In genomic region chr1:233721003-233721595, GRCh38 we compare ENCODE assay signal across 12 cellular contexts.
DNase-seq lines count a peak whose midpoint lies in the region; ATAC-seq, FAIRE-seq and TF ChIP-seq lines count a peak whose summit lies in the region.
"Had no signal": no experiment of that assay in that cellular context is flagged by ENCODE, and none has a peak within 500 bp of the region (broad histone marks: within the 10 kb centered on the region; RNA-seq: fewer than 3 reads in every experiment).

No MANE protein-coding gene starts in this region.

- ATAC-seq in A549 (peak in 1 of 2 experiments; percentile 59; a peak in 2 of 6 replicates), GM19035 (IDR thresholded peaks at IDR 0.05; ENCODE audit: unreplicated experiment) (peak; percentile 82)
- ATAC-seq: sciatic nerve had no signal

- no peak for TF ChIP-seq EP300 in A549 (IDR thresholded peaks at IDR 0.05)

- H3K4me1 ChIP-seq in A549: peaks cover 10% of the 10 kb centered on the region; the same call in 2 of the 3 replicates
- H3K4me1 ChIP-seq: BLaER1 had no signal

- H3K27ac ChIP-seq in A549: no peak overlapping the region
- H3K27ac ChIP-seq: BLaER1 had no signal

- H3K9me3 ChIP-seq in A549: no peaks in the 10 kb centered on the region

- TF ChIP-seq RAD21 in A549 (conservative IDR thresholded peaks at IDR 0.05 in 1 of 2, IDR thresholded peaks at IDR 0.05 in 1 of 2): no peak

- 33% methylated on average over 4 of the region's 4 CpGs for WGBS in A549 (ENCODE audit: missing lambda C conversion rate)

- no peak overlapping the region for H3K27ac Mint-ChIP-seq in activated T-helper 1 cell treated with anti-CD3 and anti-CD28 coated beads, Interleukin-12 subunit alpha, Interleukin-12 subunit beta, Interleukin-2, Interleukin-4 antibody, amounts not matched to agents 30 ng/mL and 10 ng/mL and 1 ng/mL, durations not matched to agents 14 hours and 24 hours and 36 hours

- H3K4me3 Mint-ChIP-seq in activated T-helper 1 cell treated with anti-CD3 and anti-CD28 coated beads, Interleukin-12 subunit alpha, Interleukin-12 subunit beta, Interleukin-2, Interleukin-4 antibody, amounts not matched to agents 30 ng/mL and 10 ng/mL and 1 ng/mL, durations not matched to agents 14 hours and 24 hours and 36 hours: no peak overlapping the region

- H3K4me2 ChIP-seq in A549: peak overlapping the region; percentile 27; the same call in 2 of the 3 replicates
- H3K4me2 ChIP-seq: BLaER1 had no signal

- TF ChIP-seq POLR2A in A549 (IDR thresholded peaks at IDR 0.05; ENCODE audit: low read length) (no peak), NB4 (IDR thresholded peaks at IDR 0.05; ENCODE audit: extremely low read depth, insufficient read length) (no peak)

- no peaks in the 10 kb centered on the region for H3K9me3 Mint-ChIP-seq in activated T-helper 1 cell treated with anti-CD3 and anti-CD28 coated beads, Interleukin-12 subunit alpha, Interleukin-12 subunit beta, Interleukin-2, Interleukin-4 antibody, amounts not matched to agents 30 ng/mL and 10 ng/mL and 1 ng/mL, durations not matched to agents 14 hours and 24 hours and 36 hours

- no peaks in the 10 kb centered on the region for H3K36me3 Mint-ChIP-seq in activated T-helper 1 cell treated with anti-CD3 and anti-CD28 coated beads, Interleukin-12 subunit alpha, Interleukin-12 subunit beta, Interleukin-2, Interleukin-4 antibody, amounts not matched to agents 30 ng/mL and 10 ng/mL and 1 ng/mL, durations not matched to agents 14 hours and 24 hours and 36 hours (ENCODE audit: low read depth)

- no peaks in the 10 kb centered on the region for H3K27me3 Mint-ChIP-seq in activated T-helper 1 cell treated with anti-CD3 and anti-CD28 coated beads, Interleukin-12 subunit alpha, Interleukin-12 subunit beta, Interleukin-2, Interleukin-4 antibody, amounts not matched to agents 30 ng/mL and 10 ng/mL and 1 ng/mL, durations not matched to agents 14 hours and 24 hours and 36 hours (ENCODE audit: insufficient read depth)

- intact Hi-C loops in activated T-helper 1 cell treated with anti-CD3 and anti-CD28 coated beads, Interleukin-12 subunit alpha, Interleukin-12 subunit beta, Interleukin-2, Interleukin-4 antibody, amounts not matched to agents 30 ng/mL and 10 ng/mL and 1 ng/mL, durations not matched to agents 14 hours and 24 hours and 36 hours (cut with micrococcal nuclease): no loop called here

- DNase-seq in A549 (ENCODE audit: low read depth in 1 of 2, low spot score in 1 of 2): peak in 1 of 2 experiments; percentile 34
- DNase-seq in NB4 (ENCODE audit: low read depth): peak; percentile 8
- peak; percentile 31 for DNase-seq in epithelial cell of proximal tubule (ENCODE audit: low read depth)
- DNase-seq in SK-N-DZ (ENCODE audit: low spot score): no peak
- DNase-seq in NCI-H446 (lab: John Stamatoyannopoulos, UW): no peak
- DNase-seq in COR-L47 (lab: John Stamatoyannopoulos, UW): no peak
- no peak for DNase-seq in activated T-helper 1 cell treated with anti-CD3 and anti-CD28 coated beads, Interleukin-12 subunit alpha, Interleukin-12 subunit beta, Interleukin-2, Interleukin-4 antibody, amounts not matched to agents 30 ng/mL and 10 ng/mL and 1 ng/mL, durations not matched to agents 14 hours and 24 hours and 36 hours (ENCODE audit: low spot score)
- DNase-seq: activated CD4-positive, alpha-beta T cell treated with anti-CD3 and anti-CD28 coated beads for 1 hour; SHP77 had no signal

- POLR2A ChIA-PET in A549 (lab: Yijun Ruan, JAX): no interaction called here

- CTCF ChIA-PET in A549 (lab: Yijun Ruan, JAX): interaction anchor here (0.9 kb wide), 1 partner anchor 42 kb away, joined by 3 read pairs; no protein-coding TSS in a partner anchor

- no peaks in the 10 kb centered on the region for H3K4me1 Mint-ChIP-seq in activated T-helper 1 cell treated with anti-CD3 and anti-CD28 coated beads, Interleukin-12 subunit alpha, Interleukin-12 subunit beta, Interleukin-2, Interleukin-4 antibody, amounts not matched to agents 30 ng/mL and 10 ng/mL and 1 ng/mL, durations not matched to agents 14 hours and 24 hours and 36 hours (ENCODE audit: low read depth)

- peak; percentile 68 for FAIRE-seq in A549 (lab: Jason Lieb, UNC)

- H3K4me3 ChIP-seq in A549 (no peak overlapping the region), NB4 (ENCODE audit: low read depth, low read length) (no peak overlapping the region), epithelial cell of proximal tubule (ENCODE audit: low read depth, low read length) (no peak overlapping the region)
- H3K4me3 ChIP-seq: BLaER1 had no signal

- TF ChIP-seq CTCF in A549 (IDR thresholded peaks at IDR 0.05) (no peak), NB4 (IDR thresholded peaks at IDR 0.05; ENCODE audit: low read depth, low read length) (no peak), epithelial cell of proximal tubule (conservative IDR thresholded peaks at IDR 0.05; ENCODE audit: low read depth, low read length) (no peak)

TF ChIP-seq in A549, 52 proteins besides CTCF, POLR2A, EP300 and RAD21:
- TF ChIP-seq CEBPB (IDR thresholded peaks at IDR 0.05) (peak in 1 of 2 experiments; percentile 18; a peak in 2 of 4 replicates), RCOR1 (IDR thresholded peaks at IDR 0.05; ENCODE audit: low read depth, low read length) (no peak), ZFP36 (IDR thresholded peaks at IDR 0.05; ENCODE audit: borderline replicate concordance, partially characterized antibody) (peak; percentile 34)
TF ChIP-seq in A549: peak in this region for 2.

Comparison
In these comparisons a context has a peak if more than half of its experiments do, and no peak if none do; other contexts are left out.
1. DNase-seq: peak in NB4 (single experiment) and epithelial cell of proximal tubule (single experiment); none in SK-N-DZ (single experiment), NCI-H446 (0 of 2), COR-L47 (single experiment) and activated T-helper 1 cell treated with anti-CD3 and anti-CD28 coated beads, Interleukin-12 subunit alpha, Interleukin-12 subunit beta, Interleukin-2, Interleukin-4 antibody, amounts not matched to agents 30 ng/mL and 10 ng/mL and 1 ng/mL, durations not matched to agents 14 hours and 24 hours and 36 hours (single experiment).